ENCODE assay signal across 23 cellular contexts in the genomic region with DNA sequence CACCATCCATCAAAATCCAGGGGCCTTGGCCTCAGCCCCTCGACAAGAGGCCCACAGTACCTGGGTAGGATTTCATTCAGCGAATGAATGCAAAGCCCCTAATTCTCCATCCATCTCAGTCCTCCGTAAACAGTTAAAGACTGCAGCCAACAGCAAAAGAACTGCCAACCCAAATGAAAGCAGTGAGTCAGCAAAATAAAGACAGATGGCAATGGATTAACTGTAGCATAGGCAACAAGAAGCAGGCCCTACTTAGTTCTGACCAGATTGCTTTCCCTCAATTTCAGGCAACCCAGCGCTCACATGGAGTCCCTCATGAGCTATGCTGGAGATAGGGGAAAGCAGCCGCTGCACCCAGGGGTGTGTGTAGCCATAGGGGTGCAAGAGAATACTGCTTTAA. TPM values are rescaled to one million over a fixed set of nuclear protein-coding genes. Genes with fewer than 3 reads are reported as not detected.
A peak's percentile ranks its signal among the peaks of the same experiment; 100 is the strongest.
DNase-seq lines count a peak whose midpoint lies in the region; ATAC-seq and TF ChIP-seq lines count a peak whose summit lies in the region.
"Had no signal": no experiment of that assay in that cellular context is flagged by ENCODE, and none has a peak within 500 bp of the region (broad histone marks: within the 10 kb centered on the region; RNA-seq: fewer than 3 reads in every experiment).

No MANE protein-coding gene starts in this region.

- H4K5ac ChIP-seq in IMR-90 (ENCODE audit: low read depth, low read length): peak overlapping the region; percentile 42

- no peaks in the 10 kb centered on the region for H3K79me2 ChIP-seq in SK-N-SH (ENCODE audit: insufficient read depth)

- peak overlapping the region; percentile 53; the same call in 1 of the 2 replicates for H4K91ac ChIP-seq in IMR-90 (ENCODE audit: insufficient read depth, low read depth, low read length)

- H3K9ac ChIP-seq in IMR-90 (ENCODE audit: low read depth, low read length) (no peak overlapping the region), SK-N-SH (no peak overlapping the region)
- H3K9ac ChIP-seq: KMS-11 had no signal

- CTCF ChIA-PET in IMR-90 (lab: Yijun Ruan, JAX): no interaction called here
- CTCF ChIA-PET in SK-N-SH (lab: Yijun Ruan, JAX): no interaction called here

- H3K18ac ChIP-seq in IMR-90 (ENCODE audit: low read depth, low read length): no peak overlapping the region; the same call in 1 of the 2 replicates

- no peak overlapping the region; the same call in 1 of the 2 replicates for H2AK5ac ChIP-seq in IMR-90 (ENCODE audit: low read depth, low read length)

- POLR2A ChIA-PET in IMR-90 (lab: Charles Lee; ENCODE audit: unreplicated experiment) (no interaction called here), SK-N-SH (lab: Yijun Ruan, JAX) (no interaction called here)

- H3K4me1 ChIP-seq in IMR-90 (ENCODE audit: control insufficient read depth, insufficient read depth, low read length) (peaks cover 10% of the 10 kb centered on the region), SK-N-SH (ENCODE audit: control insufficient read depth in 1 of 2, insufficient read depth in 2 of 2, low read depth in 1 of 2, low read length in 1 of 2) (no peaks in the 10 kb centered on the region; a peak in 1 of 4 replicates)
- H3K4me1 ChIP-seq: left lung, upper lobe of right lung had no signal

- TF ChIP-seq POLR2A in IMR-90 (IDR thresholded peaks at IDR 0.05; ENCODE audit: low read depth, low read length): no peak

- no peak overlapping the region for H3K4me2 ChIP-seq in IMR-90 (ENCODE audit: low read depth, low read length)
- H3K4me2 ChIP-seq in SK-N-SH: no peak overlapping the region
- H3K4me2 ChIP-seq: KMS-11 had no signal

- H3K27ac ChIP-seq in IMR-90 (ENCODE audit: insufficient read depth, low read length) (peak overlapping the region; percentile 26; the same call in 1 of the 2 replicates), SK-N-SH (ENCODE audit: low read depth in 2 of 2, low read length in 1 of 2) (peak overlapping the region in 1 of 2 experiments; percentile 28; a peak in 1 of 4 replicates)
- H3K27ac ChIP-seq: KMS-11, left lung, upper lobe of right lung had no signal

- H3K9me3 ChIP-seq in IMR-90 (ENCODE audit: control insufficient read depth, insufficient read depth, low read length) (no peaks in the 10 kb centered on the region), SK-N-SH (no peaks in the 10 kb centered on the region)
- H3K9me3 ChIP-seq: left lung, upper lobe of right lung had no signal

- no peak for TF ChIP-seq CTCF in IMR-90 (conservative IDR thresholded peaks at IDR 0.05; ENCODE audit: low read depth, low read length)
- TF ChIP-seq CTCF in SK-N-SH (IDR thresholded peaks at IDR 0.05): no peak
- TF ChIP-seq CTCF in fibroblast of the aortic adventitia (IDR thresholded peaks at IDR 0.05; ENCODE audit: insufficient read depth, low read length): no peak

- no peak overlapping the region for H3K4me3 ChIP-seq in IMR-90 (ENCODE audit: insufficient read depth, low read depth, low read length)
- H3K4me3 ChIP-seq in SK-N-SH (ENCODE audit: low read depth in 2 of 2, low read length in 1 of 2): no peak overlapping the region
- H3K4me3 ChIP-seq in fibroblast of the aortic adventitia (ENCODE audit: low read depth, low read length): no peak overlapping the region
- H3K4me3 ChIP-seq: left lung, upper lobe of right lung had no signal

- dilution Hi-C loops in IMR-90 (cut with HindIII; ENCODE audit: low sequenced_read_pairs, unreplicated experiment): no loop called here

- H2BK5ac ChIP-seq in IMR-90 (ENCODE audit: low read depth, low read length, poor library complexity, severe bottlenecking): no peak overlapping the region

- BruUV-seq in IMR-90 (replicated peaks; lab: Mats Ljungman, UMichigan): no TSS peak

- H3K79me1 ChIP-seq in IMR-90 (ENCODE audit: low read depth in 1 of 2, low read length in 2 of 2): no peaks in the 10 kb centered on the region

- H3K9me1 ChIP-seq in IMR-90 (ENCODE audit: insufficient read depth, low read length): peaks cover 16% of the 10 kb centered on the region

- WGBS in IMR-90 (ENCODE audit: extremely low coverage in 2 of 2, insufficient read length in 1 of 2), 2 experiments: 56% methylated on average over 2 of the region's 5 CpGs; no CpG with 5 or more reads in 1 of the 2 experiments
- WGBS in SK-N-SH (ENCODE audit: low lambda C conversion rate): 68% methylated on average over 5 of the region's 5 CpGs

- no peaks in the 10 kb centered on the region for H3K27me3 ChIP-seq in IMR-90 (ENCODE audit: control insufficient read depth, insufficient read depth, low read length)
- H3K27me3 ChIP-seq in SK-N-SH (ENCODE audit: insufficient read depth): no peaks in the 10 kb centered on the region
- H3K27me3 ChIP-seq: left lung, upper lobe of right lung had no signal

- peak overlapping the region; percentile 39 for H2AK9ac ChIP-seq in IMR-90 (replicated peaks; ENCODE audit: low read depth, low read length, poor library complexity)

- in situ Hi-C loops in IMR-90 (cut with MboI; ENCODE audit: low sequenced_read_pairs): no loop called here

- no peak overlapping the region for H4K8ac ChIP-seq in IMR-90 (ENCODE audit: low read depth in 2 of 2, low read length in 2 of 2)

- peak overlapping the region; percentile 71 for H2BK20ac ChIP-seq in IMR-90 (ENCODE audit: low read depth, low read length)

- peak overlapping the region; percentile 59 for H2BK120ac ChIP-seq in IMR-90 (ENCODE audit: low read depth, low read length)

- H3K14ac ChIP-seq in IMR-90 (replicated peaks; ENCODE audit: low read depth, low read length): no peak overlapping the region; the same call in 1 of the 2 replicates

- H2AFZ ChIP-seq in IMR-90 (replicated peaks; ENCODE audit: low read length, poor library complexity) (peak overlapping the region; percentile 47), SK-N-SH (ENCODE audit: low read depth) (peak overlapping the region; percentile 12; the same call in 1 of the 2 replicates)

- TF ChIP-seq RAD21 in IMR-90 (IDR thresholded peaks at IDR 0.05; ENCODE audit: low read length) (no peak), SK-N-SH (IDR thresholded peaks at IDR 0.05; ENCODE audit: low read length) (no peak)

- no peaks in the 10 kb centered on the region for H3K9me2 ChIP-seq in SK-N-SH

- H4K20me1 ChIP-seq in IMR-90 (ENCODE audit: insufficient read depth, low read length) (no peaks in the 10 kb centered on the region), SK-N-SH (ENCODE audit: insufficient read depth) (no peaks in the 10 kb centered on the region)

- TF ChIP-seq EP300 in SK-N-SH (IDR thresholded peaks at IDR 0.05; ENCODE audit: borderline replicate concordance in 1 of 2, low read depth in 1 of 2, low read length in 1 of 2): no peak

- no peak overlapping the region for H3K56ac ChIP-seq in IMR-90 (ENCODE audit: extremely low read depth, insufficient read depth, low read length)

- no peaks in the 10 kb centered on the region for H3K36me3 ChIP-seq in IMR-90 (ENCODE audit: control insufficient read depth, insufficient read depth, low read length)
- H3K36me3 ChIP-seq in SK-N-SH (replicated peaks in 1 of 2; ENCODE audit: control insufficient read depth in 1 of 2, insufficient read depth in 2 of 2, low read length in 1 of 2): no peaks in the 10 kb centered on the region
- H3K36me3 ChIP-seq: left lung, upper lobe of right lung had no signal

- DNase-seq in AG08395 (ENCODE audit: low spot score) (peak; percentile 64), IMR-90 (peak; percentile 44), SK-N-SH (no peak), fibroblast of the aortic adventitia (ENCODE audit: low read depth) (peak; percentile 71)
- DNase-seq in stimulated activated CD4-positive, alpha-beta T cell treated with anti-CD3 and anti-CD28 coated beads, Interleukin-4, amount 100 ng/mL, for 24 hours: no peak
- DNase-seq: activated CD4-positive, alpha-beta T cell treated with anti-CD3 and anti-CD28 coated beads, Interleukin-2, amount 10 ng/mL, durations not matched to agents 24 days and 14 days; activated CD8-positive, alpha-beta memory T cell treated with anti-CD3 and anti-CD28 coated beads, Interleukin-2, amount 50 U/mL, for 48 hours; activated gamma-delta T cell treated with Interleukin-2 at 50 U/mL for 16 hours; GDM1; left lung; NCI-H1105; NK-92 treated with Interleukin-12 subunit alpha and Interleukin-12 subunit beta, amount 100 ng/mL, for 24 hours; occipital lobe; right cardiac atrium; RPMI8226; stimulated activated naive CD8-positive, alpha-beta T cell treated with anti-CD3 and anti-CD28 coated beads, Interleukin-15, amount 100 ng/mL, for 72 hours; upper lobe of right lung had no signal

- H3F3A ChIP-seq in SK-N-SH (replicated peaks; ENCODE audit: insufficient read depth): no peaks in the 10 kb centered on the region

- peak overlapping the region; percentile 55 for H3K4ac ChIP-seq in IMR-90 (ENCODE audit: low read depth, low read length)

- peak; percentile 49; the same call in 1 of the 2 replicates for ATAC-seq in IMR-90 (ENCODE audit: low read depth)
- no peak for ATAC-seq in HG03342 (IDR thresholded peaks at IDR 0.05; ENCODE audit: unreplicated experiment)
- ATAC-seq in GM21717 (IDR thresholded peaks at IDR 0.05; ENCODE audit: unreplicated experiment): no peak
- no peak for ATAC-seq in HG03025 (IDR thresholded peaks at IDR 0.05; ENCODE audit: low FRiP score, unreplicated experiment)
- ATAC-seq: left lung; right cardiac atrium; stimulated activated naive CD8-positive, alpha-beta T cell treated with anti-CD3 and anti-CD28 coated beads, Interleukin-15, amount 100 ng/mL, for 72 hours; upper lobe of right lung had no signal

- no peak overlapping the region for H3K23ac ChIP-seq in IMR-90 (ENCODE audit: low read depth, low read length)

- H2BK15ac ChIP-seq in IMR-90 (ENCODE audit: low read depth, low read length): peak overlapping the region; percentile 35; the same call in 1 of the 3 replicates

- intact Hi-C loops in IMR-90 (cut with micrococcal nuclease): no loop called here

TF ChIP-seq in IMR-90, 13 proteins besides CTCF, POLR2A, EP300 and RAD21 (continues in another document):
- TF ChIP-seq NFE2L2 (IDR thresholded peaks at IDR 0.05; ENCODE audit: low read depth, low read length) (peak; percentile 86), RFX5 (IDR thresholded peaks at IDR 0.05; ENCODE audit: low read depth, low read length) (no peak), SMC3 (IDR thresholded peaks at IDR 0.05; ENCODE audit: low read depth, low read length) (no peak)

TF ChIP-seq in SK-N-SH, 30 proteins besides CTCF, POLR2A, EP300 and RAD21 (continues in another document):
- TF ChIP-seq POLR2AphosphoS5 (IDR thresholded peaks at IDR 0.05; ENCODE audit: low read depth, low read length): no peak
- TF ChIP-seq, protein P1, sequence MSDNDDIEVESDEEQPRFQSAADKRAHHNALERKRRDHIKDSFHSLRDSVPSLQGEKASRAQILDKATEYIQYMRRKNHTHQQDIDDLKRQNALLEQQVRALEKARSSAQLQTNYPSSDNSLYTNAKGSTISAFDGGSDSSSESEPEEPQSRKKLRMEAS (IDR thresholded peaks at IDR 0.05; ENCODE audit: low read depth): no peak

RNA-seq across cellular contexts. Expression of a gene that starts 21.4 kb away (rescaled TPM):
- total RNA-seq in IMR-90 (2012; rRNA removed) (0.28 and 0.36 TPM in 2 replicates), fibroblast of the aortic adventitia (ENCODE audit: low replicate concordance) (0.09 TPM in 1 of 2 replicates, not detected in the other)
- polyA plus RNA-seq in IMR-90 (2012; rRNA removed) (0.65 and 0.74 TPM in 2 replicates), SK-N-SH (2012; rRNA removed) (50.9 and 72.3 TPM in 2 replicates)
- 0.15 and 0.66 TPM in 2 replicates for polyA plus RNA-seq in IMR-90 (2012; cell fraction: cytosol; rRNA removed)
- 0.16 and 0.36 TPM in 2 replicates for polyA plus RNA-seq in IMR-90 (2012; cell fraction: nucleus; rRNA removed; ENCODE audit: low replicate concordance)
- 43.2 and 53.1 TPM in 2 replicates for polyA plus RNA-seq in SK-N-SH (2012; cell fraction: cytosol; rRNA removed)
- 19.3 and 28.0 TPM in 2 replicates for polyA plus RNA-seq in SK-N-SH (2012; cell fraction: nucleus; rRNA removed)
- total RNA-seq: activated CD4-positive, alpha-beta T cell treated with anti-CD3 and anti-CD28 coated beads, Interleukin-2, amount 10 ng/mL, durations not matched to agents 24 days and 14 days; chondrocyte; left lung; mucosa of gallbladder; occipital lobe; right cardiac atrium; upper lobe of right lung had no signal
- polyA plus RNA-seq: right cardiac atrium had no signal

Comparison
In these comparisons a context has a peak if more than half of its experiments do, and no peak if none do; other contexts are left out.
1. DNase-seq: peak in AG08395 (single experiment), IMR-90 (single experiment) and fibroblast of the aortic adventitia (single experiment); none in SK-N-SH (single experiment) and stimulated activated CD4-positive, alpha-beta T cell treated with anti-CD3 and anti-CD28 coated beads, Interleukin-4, amount 100 ng/mL, for 24 hours (single experiment).